ENCODE assay signal across 1 cellular context in the genomic region with DNA sequence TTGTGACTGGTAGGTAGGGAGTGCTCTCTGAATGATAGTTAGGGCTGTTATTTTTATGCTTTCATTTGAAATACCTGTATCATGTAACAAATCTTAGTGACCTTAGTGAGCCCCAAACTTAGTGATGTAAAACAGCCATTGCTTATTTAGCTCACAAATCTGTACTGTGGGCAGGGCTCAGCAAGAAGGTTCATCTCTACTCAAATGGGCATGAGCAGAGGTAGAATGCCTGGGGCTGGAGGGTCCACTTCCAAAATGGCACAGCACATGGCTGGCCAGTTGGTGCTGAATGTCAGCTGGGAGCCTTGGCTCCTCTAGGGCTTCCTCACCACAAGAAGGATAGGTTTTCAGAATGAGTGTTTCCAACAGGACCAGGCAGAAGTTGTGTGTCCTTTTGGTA.
TF ChIP-seq lines count a peak whose summit lies in the region.

No MANE protein-coding gene starts in this region.

TF ChIP-seq in HEK293, 187 proteins besides CTCF, POLR2A, EP300 and RAD21 (continued from another document):
- TF ChIP-seq, protein P1, sequence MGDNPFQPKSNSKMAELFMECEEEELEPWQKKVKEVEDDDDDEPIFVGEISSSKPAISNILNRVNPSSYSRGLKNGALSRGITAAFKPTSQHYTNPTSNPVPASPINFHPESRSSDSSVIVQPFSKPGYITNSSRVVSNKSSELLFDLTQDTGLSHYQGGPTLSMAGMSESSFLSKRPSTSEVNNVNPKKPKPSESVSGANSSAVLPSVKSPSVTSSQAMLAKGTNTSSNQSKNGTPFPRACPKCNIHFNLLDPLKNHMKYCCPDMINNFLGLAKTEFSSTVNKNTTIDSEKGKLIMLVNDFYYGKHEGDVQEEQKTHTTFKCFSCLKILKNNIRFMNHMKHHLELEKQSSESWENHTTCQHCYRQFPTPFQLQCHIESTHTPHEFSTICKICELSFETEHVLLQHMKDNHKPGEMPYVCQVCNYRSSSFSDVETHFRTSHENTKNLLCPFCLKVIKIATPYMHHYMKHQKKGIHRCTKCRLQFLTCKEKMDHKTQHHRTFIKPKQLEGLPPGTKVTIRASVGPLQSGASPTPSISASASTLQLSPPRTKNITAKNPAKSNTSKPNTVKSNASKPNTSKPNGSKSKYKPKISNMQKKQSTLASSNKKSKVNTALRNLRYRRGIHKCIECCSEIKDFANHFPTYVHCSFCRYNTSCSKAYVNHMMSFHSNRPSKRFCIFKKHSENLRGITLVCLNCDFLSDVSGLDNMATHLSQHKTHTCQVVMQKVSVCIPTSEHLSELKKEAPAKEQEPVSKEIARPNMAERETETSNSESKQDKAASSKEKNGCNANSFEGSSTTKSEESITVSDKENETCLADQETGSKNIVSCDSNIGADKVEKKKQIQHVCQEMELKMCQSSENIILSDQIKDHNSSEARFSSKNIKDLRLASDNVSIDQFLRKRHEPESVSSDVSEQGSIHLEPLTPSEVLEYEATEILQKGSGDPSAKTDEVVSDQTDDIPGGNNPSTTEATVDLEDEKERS (tag by site-specific recombination; IDR thresholded peaks at IDR 0.05), result no peak
- no peak for TF ChIP-seq ZNF768 (tag by site-specific recombination; IDR thresholded peaks at IDR 0.05)
TF ChIP-seq in HEK293: peak in this region for 2.
